ENCODE assay signal across 13 cellular contexts in genomic region chr1:8516278-8516777, GRCh38.
A peak's percentile ranks its signal among the peaks of the same experiment; 100 is the strongest.
DNase-seq lines count a peak whose midpoint lies in the region; ATAC-seq, FAIRE-seq and TF ChIP-seq lines count a peak whose summit lies in the region.
"Had no signal": no experiment of that assay in that cellular context is flagged by ENCODE, and none has a peak within 500 bp of the region (broad histone marks: within the 10 kb centered on the region; RNA-seq: fewer than 3 reads in every experiment).

No MANE protein-coding gene starts in this region.

- H4K20me1 ChIP-seq in DOHH2 (ENCODE audit: control insufficient read depth, insufficient read depth, low read depth, low read length) = no peaks in the 10 kb centered on the region
- no peaks in the 10 kb centered on the region for H4K20me1 ChIP-seq in osteoblast (ENCODE audit: insufficient read depth, low read length)

- no peak for FAIRE-seq in GM12891 (lab: Jason Lieb, UNC)

- peak overlapping the region in 4 of 5 experiments; percentile 50 to 95 (median 78) for H3K27ac Mint-ChIP-seq in brain

- peaks cover 76% of the 10 kb centered on the region for H3K4me1 Mint-ChIP-seq in brain

- no peak for TF ChIP-seq POLR2A in GM12891 (IDR thresholded peaks at IDR 0.05; ENCODE audit: low read depth, low read length)

- ATAC-seq in HG02571 (IDR thresholded peaks at IDR 0.05; ENCODE audit: unreplicated experiment) = no peak
- ATAC-seq in GM21526 (IDR thresholded peaks at IDR 0.05; ENCODE audit: low FRiP score, unreplicated experiment) = no peak
- ATAC-seq: body of pancreas had no signal

- peaks cover 25% of the 10 kb centered on the region for H3K36me3 Mint-ChIP-seq in brain

- peak overlapping the region; percentile 98 for H3K27ac ChIP-seq in DOHH2 (ENCODE audit: low read depth, low read length)
- peak overlapping the region; percentile 63 for H3K27ac ChIP-seq in osteoblast (ENCODE audit: low read depth, low read length)
- H3K27ac ChIP-seq: thoracic aorta had no signal

- no peaks in the 10 kb centered on the region for H3K9me2 ChIP-seq in DOHH2 (replicated peaks; ENCODE audit: control insufficient read depth, low read length)

- DNase-seq in NCI-H82 (lab: John Stamatoyannopoulos, UW) = peak; percentile 61
- no peak for DNase-seq in osteoblast (ENCODE audit: insufficient read length, low spot score, missing footprints)
- DNase-seq in NCI-H1048 (lab: John Stamatoyannopoulos, UW) = no peak
- DNase-seq in GM12891 (ENCODE audit: insufficient read length, low spot score) = no peak
- DNase-seq: activated B cell treated with CpG ODN at 0.5 μM for 24 hours, body of pancreas, NCI-H774, SHP77 treated with DMSO at 0.1 percent for 48 hours had no signal

- H3K4me3 Mint-ChIP-seq in brain = peak overlapping the region in 1 of 5 experiments; percentile 35

- no peaks in the 10 kb centered on the region for H3K9me3 Mint-ChIP-seq in brain
- H3K9me3 Mint-ChIP-seq: activated B cell treated with CpG ODN at 0.5 μM for 24 hours had no signal

- H3K27me3 ChIP-seq in DOHH2 (ENCODE audit: control insufficient read depth, low read length) (no peaks in the 10 kb centered on the region), osteoblast (ENCODE audit: insufficient read depth, low read length) (no peaks in the 10 kb centered on the region)
- H3K27me3 ChIP-seq: body of pancreas had no signal

- peaks cover 43% of the 10 kb centered on the region for H3F3A ChIP-seq in DOHH2 (ENCODE audit: control insufficient read depth, insufficient read depth)

- peaks cover 3% of the 10 kb centered on the region for H3K27me3 Mint-ChIP-seq in brain
- H3K27me3 Mint-ChIP-seq: activated B cell treated with CpG ODN at 0.5 μM for 24 hours had no signal

- H3K4me3 ChIP-seq in DOHH2 (ENCODE audit: low read length) (peak overlapping the region; percentile 48), osteoblast (ENCODE audit: insufficient read depth, low read length) (no peak overlapping the region)
- H3K4me3 ChIP-seq: body of pancreas, thoracic aorta had no signal

- H3K36me3 ChIP-seq in DOHH2 (ENCODE audit: control insufficient read depth, low read length) = peaks cover 10% of the 10 kb centered on the region; the same call in 1 of the 2 replicates
- H3K36me3 ChIP-seq in osteoblast (ENCODE audit: insufficient read depth, low read length) = no peaks in the 10 kb centered on the region
- H3K36me3 ChIP-seq: thoracic aorta had no signal

- TF ChIP-seq CTCF in DOHH2 (IDR thresholded peaks at IDR 0.05; ENCODE audit: low read depth, low read length, poor library complexity, severe bottlenecking) = no peak
- no peak for TF ChIP-seq CTCF in brain (conservative IDR thresholded peaks at IDR 0.05)
- TF ChIP-seq CTCF in osteoblast (IDR thresholded peaks at IDR 0.05; ENCODE audit: extremely low read depth, low read depth, low read length) = no peak

- H3K9me3 ChIP-seq in DOHH2 (ENCODE audit: control insufficient read depth, insufficient read depth, low read length) (no peaks in the 10 kb centered on the region), osteoblast (ENCODE audit: low read depth, low read length) (no peaks in the 10 kb centered on the region)
- H3K9me3 ChIP-seq: body of pancreas, thoracic aorta had no signal

- H3K79me2 ChIP-seq in DOHH2 (ENCODE audit: control insufficient read depth, low read length) (peaks cover 95% of the 10 kb centered on the region), osteoblast (ENCODE audit: insufficient read depth, low read length) (peaks cover 48% of the 10 kb centered on the region)

- peaks cover 99% of the 10 kb centered on the region for H3K4me1 ChIP-seq in DOHH2 (ENCODE audit: control insufficient read depth, low read length)
- peaks cover 19% of the 10 kb centered on the region for H3K4me1 ChIP-seq in osteoblast (ENCODE audit: insufficient read depth, low read length)

- H3K4me2 ChIP-seq in DOHH2 (ENCODE audit: low read length) (peak overlapping the region; percentile 68), osteoblast (ENCODE audit: insufficient read depth, low read length) (no peak overlapping the region)

- H2AFZ ChIP-seq in osteoblast (ENCODE audit: low read length) = no peak overlapping the region

TF ChIP-seq in GM12891, 5 proteins besides CTCF, POLR2A, EP300 and RAD21:
- TF ChIP-seq TAF1 (IDR thresholded peaks at IDR 0.05; ENCODE audit: low read depth, low read length) = no peak
